In the genomic region with DNA sequence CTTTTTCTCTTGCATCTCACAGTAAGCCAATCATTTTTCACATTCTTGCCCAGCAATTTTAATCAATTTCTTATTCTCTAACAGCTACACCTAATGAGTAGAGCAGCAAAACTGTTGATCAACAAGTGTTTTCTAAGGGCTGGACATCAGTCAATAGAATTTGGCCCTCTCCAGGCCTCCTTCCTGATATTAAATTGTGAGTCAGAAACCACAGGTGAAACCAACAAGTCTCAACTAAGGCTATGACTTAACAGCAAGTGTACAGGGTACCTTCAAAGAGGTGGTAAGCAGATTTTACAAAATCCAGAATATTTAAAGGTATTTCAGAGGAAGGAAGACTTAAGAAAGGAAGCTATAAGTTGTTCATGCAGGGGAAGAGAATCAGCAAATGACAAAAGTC, we compare ENCODE assay signal across 21 cellular contexts.
"Had no signal": no experiment of that assay in that cellular context is flagged by ENCODE, and none has a peak within 500 bp of the region (broad histone marks: within the 10 kb centered on the region; RNA-seq: fewer than 3 reads in every experiment).

No MANE protein-coding gene starts in this region.

- H3K27me3 Mint-ChIP-seq: activated naive CD4-positive, alpha-beta T cell treated with anti-CD3 and anti-CD28 coated beads, Interleukin-2, amount 10 ng/mL, durations not matched to agents 7 days and 5 days; dendritic cell treated with granulocyte-macrophage colony-stimulating factor and Interleukin-4, amounts not matched to agents 40 ng/mL and 50 ng/mL, for 4 days; naive thymus-derived CD8-positive, alpha-beta T cell; stimulated activated memory B cell treated with anti-CD40 and anti-IgM and Interleukin-4, amounts not matched to agents 10 μg/mL and 1 μg/mL and 100 μg/mL, for 72 hours; type B pancreatic cell had no signal

- H3K4me3 ChIP-seq: ascending aorta, mucosa of descending colon, sigmoid colon, spleen, testis had no signal

- H2AFZ ChIP-seq: parathyroid adenoma had no signal

- H3K27me3 ChIP-seq: ascending aorta, neutrophil, sigmoid colon, spleen, testis had no signal

- H3K4me3 Mint-ChIP-seq: activated naive CD4-positive, alpha-beta T cell treated with anti-CD3 and anti-CD28 coated beads, Interleukin-2, amount 10 ng/mL, durations not matched to agents 7 days and 5 days; activated T-cell treated with anti-CD3 and anti-CD28 coated beads, Interleukin-2, amount 50 U/mL, for 4 hours; dendritic cell treated with granulocyte-macrophage colony-stimulating factor and Interleukin-4, amounts not matched to agents 40 ng/mL and 50 ng/mL, for 4 days; naive thymus-derived CD8-positive, alpha-beta T cell; stimulated activated memory B cell treated with anti-CD40 and anti-IgM and Interleukin-4, amounts not matched to agents 10 μg/mL and 1 μg/mL and 100 μg/mL, for 72 hours; T-helper 1 cell treated with Interleukin-12 subunit alpha and Interleukin-12 subunit beta and Interleukin-4 antibody, amounts not matched to agents 30 μg/mL and 1 μg/mL, for 36 hours; type B pancreatic cell had no signal

- H3K9me3 ChIP-seq: ascending aorta, mucosa of descending colon, neutrophil, testis had no signal

- H3K36me3 ChIP-seq: ascending aorta, neutrophil, sigmoid colon, spleen had no signal

- H3K79me2 ChIP-seq: parathyroid adenoma had no signal

- H3K36me3 Mint-ChIP-seq: activated naive CD4-positive, alpha-beta T cell treated with anti-CD3 and anti-CD28 coated beads, Interleukin-2, amount 10 ng/mL, durations not matched to agents 7 days and 5 days; naive thymus-derived CD8-positive, alpha-beta T cell; type B pancreatic cell had no signal

- H3K27ac Mint-ChIP-seq: activated naive CD4-positive, alpha-beta T cell treated with anti-CD3 and anti-CD28 coated beads, Interleukin-2, amount 10 ng/mL, durations not matched to agents 7 days and 5 days; dendritic cell treated with granulocyte-macrophage colony-stimulating factor and Interleukin-4, amounts not matched to agents 40 ng/mL and 50 ng/mL, for 4 days; naive thymus-derived CD8-positive, alpha-beta T cell; stimulated activated memory B cell treated with anti-CD40 and anti-IgM and Interleukin-4, amounts not matched to agents 10 μg/mL and 1 μg/mL and 100 μg/mL, for 72 hours; T-helper 1 cell treated with Interleukin-12 subunit alpha and Interleukin-12 subunit beta and Interleukin-4 antibody, amounts not matched to agents 30 μg/mL and 1 μg/mL, for 36 hours; type B pancreatic cell had no signal

- H3K9me3 Mint-ChIP-seq: activated naive CD4-positive, alpha-beta T cell treated with anti-CD3 and anti-CD28 coated beads, Interleukin-2, amount 10 ng/mL, durations not matched to agents 7 days and 5 days had no signal

- H3K9ac ChIP-seq: parathyroid adenoma had no signal

- H3K4me1 Mint-ChIP-seq: activated naive CD4-positive, alpha-beta T cell treated with anti-CD3 and anti-CD28 coated beads, Interleukin-2, amount 10 ng/mL, durations not matched to agents 7 days and 5 days; naive thymus-derived CD8-positive, alpha-beta T cell; stimulated activated memory B cell treated with anti-CD40 and anti-IgM and Interleukin-4, amounts not matched to agents 10 μg/mL and 1 μg/mL and 100 μg/mL, for 72 hours had no signal

- H3K27ac ChIP-seq: ascending aorta, neutrophil, parathyroid adenoma, sigmoid colon, spleen, testis had no signal

- ATAC-seq: activated T-cell treated with anti-CD3 and anti-CD28 coated beads, Interleukin-2, amount 50 U/mL, for 4 hours; mucosa of descending colon; naive thymus-derived CD8-positive, alpha-beta T cell; stimulated activated memory B cell treated with anti-CD40 and anti-IgM and Interleukin-4, amounts not matched to agents 10 μg/mL and 1 μg/mL and 100 μg/mL, for 72 hours had no signal

- H3K4me1 ChIP-seq: ascending aorta, parathyroid adenoma, sigmoid colon, spleen, testis had no signal

- DNase-seq: activated CD4-positive, alpha-beta T cell treated with anti-CD3 and anti-CD28 coated beads, Interleukin-2, amount 50 U/mL, for 1 hour; activated CD4-positive, CD25-positive, alpha-beta regulatory T cell treated with anti-CD3 and anti-CD28 coated beads, Interleukin-2, amount 50 U/mL, for 72 hours; activated CD8-positive, alpha-beta memory T cell treated with anti-CD3 and anti-CD28 coated beads, Interleukin-2, amount 50 U/mL, for 4 hours; activated naive CD4-positive, alpha-beta T cell treated with anti-CD3 and anti-CD28 coated beads, Interleukin-2, amount 10 ng/mL, durations not matched to agents 7 days and 5 days; activated T-cell treated with anti-CD3 and anti-CD28 coated beads, Interleukin-2, amount 50 U/mL, for 4 hours; effector CD8-positive, alpha-beta T cell; erythroblast; mesenchymal stem cell; naive thymus-derived CD8-positive, alpha-beta T cell; sigmoid colon; spleen; stimulated activated CD4-positive, alpha-beta T cell treated with anti-CD3 and anti-CD28 coated beads, Interleukin-4, amount 100 ng/mL, for 4 hours; testis had no signal
